26 cellular contexts compared by ENCODE assay signal in the genomic region with DNA sequence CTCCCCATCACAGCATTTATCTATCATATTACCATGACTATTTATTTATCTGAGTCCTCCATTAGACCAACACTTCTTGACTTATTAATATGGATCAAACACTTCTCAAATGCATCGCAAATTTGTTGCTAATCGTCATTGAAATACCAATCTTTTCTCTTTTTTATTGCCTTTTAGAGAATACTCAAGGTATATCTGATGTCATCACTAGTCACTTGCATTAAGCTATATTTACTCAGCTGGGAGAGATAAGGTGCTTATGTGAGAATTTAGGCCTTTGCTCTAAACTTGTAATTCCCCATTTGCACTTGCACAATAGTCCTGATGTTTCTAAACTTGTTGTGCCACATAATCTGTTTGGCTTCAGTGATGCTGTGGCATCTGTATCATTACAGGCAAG.
A peak's percentile ranks its signal among the peaks of the same experiment; 100 is the strongest.
DNase-seq lines count a peak whose midpoint lies in the region; ATAC-seq, FAIRE-seq and TF ChIP-seq lines count a peak whose summit lies in the region.
"Had no signal": no experiment of that assay in that cellular context is flagged by ENCODE, and none has a peak within 500 bp of the region (broad histone marks: within the 10 kb centered on the region; RNA-seq: fewer than 3 reads in every experiment).

No MANE protein-coding gene starts in this region.

- H3K27ac ChIP-seq in HEK293 (ENCODE audit: extremely low read depth, low read depth, low read length) (no peak overlapping the region), VCaP (peak overlapping the region; percentile 77), endodermal cell (ENCODE audit: low read depth, low read length) (no peak overlapping the region)
- H3K27ac ChIP-seq: BLaER1 had no signal

- CTCF ChIA-PET in HEK293 (lab: Yijun Ruan, JAX) = no interaction called here

- no peak for ATAC-seq in HG03342 (IDR thresholded peaks at IDR 0.05; ENCODE audit: unreplicated experiment)

- peak overlapping the region; percentile 1 for H3K9ac ChIP-seq in endodermal cell (ENCODE audit: extremely low read depth, low read length, poor library complexity, severe bottlenecking)
- H3K9ac ChIP-seq: BLaER1 had no signal

- H3K4me1 Mint-ChIP-seq in endodermal cell (peaks cover 22% of the 10 kb centered on the region), progenitor cell of endocrine pancreas (ENCODE audit: low read depth) (peaks cover 46% of the 10 kb centered on the region)
- H3K4me1 Mint-ChIP-seq: CD14-positive monocyte; CD4-positive, alpha-beta memory T cell; CD4-positive, CD25-positive, alpha-beta regulatory T cell; CD8-positive, alpha-beta memory T cell had no signal

- H3K36me3 Mint-ChIP-seq in endodermal cell (ENCODE audit: low read depth) (no peaks in the 10 kb centered on the region), progenitor cell of endocrine pancreas (ENCODE audit: insufficient read depth) (peaks cover 2% of the 10 kb centered on the region)
- H3K36me3 Mint-ChIP-seq: CD14-positive monocyte; CD4-positive, alpha-beta memory T cell; CD4-positive, CD25-positive, alpha-beta regulatory T cell had no signal

- 94% methylated on average over 2 of the region's 2 CpGs for WGBS in endodermal cell (ENCODE audit: insufficient coverage in 1 of 2, insufficient read length in 1 of 2), 2 experiments

- DNase-seq in endodermal cell = no peak
- DNase-seq in progenitor cell of endocrine pancreas (ENCODE audit: low spot score, unreplicated experiment) = no peak
- no peak for DNase-seq in GM19239 (ENCODE audit: insufficient read length, low spot score)
- DNase-seq in GM12892 (ENCODE audit: insufficient read length) = no peak
- no peak for DNase-seq in SIG-M5 (lab: John Stamatoyannopoulos, UW)
- DNase-seq: 8988T; ACHN; BE2C; C1 segment of cervical spinal cord; Calu3; CD4-positive, alpha-beta memory T cell; CD4-positive, CD25-positive, alpha-beta regulatory T cell; CD8-positive, alpha-beta memory T cell; COR-L47; DMS79 treated with DMSO at 0.1 percent for 48 hours; GF-D8 had no signal

- H3K36me3 ChIP-seq in HEK293 (ENCODE audit: control insufficient read depth in 2 of 2, insufficient read depth in 1 of 2, low read length in 2 of 2) (no peaks in the 10 kb centered on the region), endodermal cell (ENCODE audit: control insufficient read depth, insufficient read depth, low read length) (no peaks in the 10 kb centered on the region)
- H3K36me3 ChIP-seq: BE2C, BLaER1 had no signal

- H3K27me3 ChIP-seq in endodermal cell (ENCODE audit: control insufficient read depth, insufficient read depth, low read length, poor library complexity, severe bottlenecking) = no peaks in the 10 kb centered on the region
- H3K27me3 ChIP-seq: BE2C, BLaER1 had no signal

- H3K27me3 Mint-ChIP-seq in endodermal cell (ENCODE audit: insufficient read depth) = peaks cover 3% of the 10 kb centered on the region
- no peaks in the 10 kb centered on the region for H3K27me3 Mint-ChIP-seq in progenitor cell of endocrine pancreas

- peaks cover 11% of the 10 kb centered on the region for H3K4me1 ChIP-seq in HEK293 (ENCODE audit: control insufficient read depth, insufficient read depth, low read length)
- peaks cover 2% of the 10 kb centered on the region for H3K4me1 ChIP-seq in endodermal cell (ENCODE audit: control insufficient read depth, insufficient read depth, low read length)
- H3K4me1 ChIP-seq: BE2C, BLaER1 had no signal

- H3K27ac Mint-ChIP-seq in endodermal cell (no peak overlapping the region), progenitor cell of endocrine pancreas (peak overlapping the region; percentile 54)
- H3K27ac Mint-ChIP-seq: CD4-positive, alpha-beta memory T cell; CD4-positive, CD25-positive, alpha-beta regulatory T cell; CD8-positive, alpha-beta memory T cell had no signal

- H3K4me3 ChIP-seq in HEK293 (ENCODE audit: low read depth, low read length) (no peak overlapping the region), endodermal cell (ENCODE audit: low read length) (peak overlapping the region; percentile 34)
- H3K4me3 ChIP-seq: BLaER1 had no signal

- H3K9me3 Mint-ChIP-seq in endodermal cell (no peaks in the 10 kb centered on the region), progenitor cell of endocrine pancreas (ENCODE audit: low read depth) (peaks cover 20% of the 10 kb centered on the region)
- H3K9me3 Mint-ChIP-seq: CD8-positive, alpha-beta memory T cell had no signal

- H3K4me3 Mint-ChIP-seq in endodermal cell (no peak overlapping the region), progenitor cell of endocrine pancreas (ENCODE audit: low read depth) (no peak overlapping the region)
- H3K4me3 Mint-ChIP-seq: CD14-positive monocyte; CD4-positive, alpha-beta memory T cell; CD4-positive, CD25-positive, alpha-beta regulatory T cell; CD8-positive, alpha-beta memory T cell had no signal

- FAIRE-seq in GM19239 (lab: Jason Lieb, UNC) (no peak), GM12892 (lab: Jason Lieb, UNC) (no peak)
- FAIRE-seq: A204.1, D721Med, G401.6, GM12891, GM18507 had no signal

- TF ChIP-seq POLR2A in GM12892 (IDR thresholded peaks at IDR 0.05; ENCODE audit: low read depth, low read length) = no peak

- TF ChIP-seq CTCF in HEK293 (tag by site-specific recombination; IDR thresholded peaks at IDR 0.05) (no peak), VCaP (conservative IDR thresholded peaks at IDR 0.05) (no peak), endodermal cell (conservative IDR thresholded peaks at IDR 0.05) (no peak), progenitor cell of endocrine pancreas (IDR thresholded peaks at IDR 0.05; ENCODE audit: unreplicated experiment) (no peak)

- POLR2A ChIA-PET in HEK293 (lab: Yijun Ruan, JAX) = no interaction called here

- H3K9me3 ChIP-seq in HEK293 (ENCODE audit: control insufficient read depth, insufficient read depth, low read depth, low read length) = no peaks in the 10 kb centered on the region
- no peaks in the 10 kb centered on the region for H3K9me3 ChIP-seq in endodermal cell (ENCODE audit: control insufficient read depth, low read length)
- H3K9me3 ChIP-seq: BE2C, BLaER1 had no signal

TF ChIP-seq in HEK293, 187 proteins besides CTCF, POLR2A, EP300 and RAD21 (continues in another document):
- TF ChIP-seq ZNF223 (tag by site-specific recombination; IDR thresholded peaks at IDR 0.05) = no peak
- TF ChIP-seq, protein P1, sequence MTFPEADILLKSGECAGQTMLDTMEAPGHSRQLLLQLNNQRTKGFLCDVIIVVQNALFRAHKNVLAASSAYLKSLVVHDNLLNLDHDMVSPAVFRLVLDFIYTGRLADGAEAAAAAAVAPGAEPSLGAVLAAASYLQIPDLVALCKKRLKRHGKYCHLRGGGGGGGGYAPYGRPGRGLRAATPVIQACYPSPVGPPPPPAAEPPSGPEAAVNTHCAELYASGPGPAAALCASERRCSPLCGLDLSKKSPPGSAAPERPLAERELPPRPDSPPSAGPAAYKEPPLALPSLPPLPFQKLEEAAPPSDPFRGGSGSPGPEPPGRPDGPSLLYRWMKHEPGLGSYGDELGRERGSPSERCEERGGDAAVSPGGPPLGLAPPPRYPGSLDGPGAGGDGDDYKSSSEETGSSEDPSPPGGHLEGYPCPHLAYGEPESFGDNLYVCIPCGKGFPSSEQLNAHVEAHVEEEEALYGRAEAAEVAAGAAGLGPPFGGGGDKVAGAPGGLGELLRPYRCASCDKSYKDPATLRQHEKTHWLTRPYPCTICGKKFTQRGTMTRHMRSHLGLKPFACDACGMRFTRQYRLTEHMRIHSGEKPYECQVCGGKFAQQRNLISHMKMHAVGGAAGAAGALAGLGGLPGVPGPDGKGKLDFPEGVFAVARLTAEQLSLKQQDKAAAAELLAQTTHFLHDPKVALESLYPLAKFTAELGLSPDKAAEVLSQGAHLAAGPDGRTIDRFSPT (tag by site-specific recombination; IDR thresholded peaks at IDR 0.05) = 0 out of 2 replicates have a peak, but pooled peaks have one; percentile 25
- no peak for TF ChIP-seq ZNF155 (tag by site-specific recombination; IDR thresholded peaks at IDR 0.05)
- TF ChIP-seq, protein P2, sequence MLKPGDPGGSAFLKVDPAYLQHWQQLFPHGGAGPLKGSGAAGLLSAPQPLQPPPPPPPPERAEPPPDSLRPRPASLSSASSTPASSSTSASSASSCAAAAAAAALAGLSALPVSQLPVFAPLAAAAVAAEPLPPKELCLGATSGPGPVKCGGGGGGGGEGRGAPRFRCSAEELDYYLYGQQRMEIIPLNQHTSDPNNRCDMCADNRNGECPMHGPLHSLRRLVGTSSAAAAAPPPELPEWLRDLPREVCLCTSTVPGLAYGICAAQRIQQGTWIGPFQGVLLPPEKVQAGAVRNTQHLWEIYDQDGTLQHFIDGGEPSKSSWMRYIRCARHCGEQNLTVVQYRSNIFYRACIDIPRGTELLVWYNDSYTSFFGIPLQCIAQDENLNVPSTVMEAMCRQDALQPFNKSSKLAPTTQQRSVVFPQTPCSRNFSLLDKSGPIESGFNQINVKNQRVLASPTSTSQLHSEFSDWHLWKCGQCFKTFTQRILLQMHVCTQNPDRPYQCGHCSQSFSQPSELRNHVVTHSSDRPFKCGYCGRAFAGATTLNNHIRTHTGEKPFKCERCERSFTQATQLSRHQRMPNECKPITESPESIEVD (tag by site-specific recombination; IDR thresholded peaks at IDR 0.05) = peak; percentile 61; the same call in 1 of the 2 replicates
- no peak for TF ChIP-seq ZNF112 (tag by site-specific recombination; IDR thresholded peaks at IDR 0.05)
- TF ChIP-seq ZNF394 (tag by site-specific recombination; IDR thresholded peaks at IDR 0.05; ENCODE audit: borderline replicate concordance) = 0 out of 2 replicates have a peak, but pooled peaks have one; percentile 19
- 0 out of 2 replicates have a peak, but pooled peaks have one; percentile 28 for TF ChIP-seq SCRT2 (tag by site-specific recombination; IDR thresholded peaks at IDR 0.05)
